Comparison of ENCODE assay signal across 27 cellular contexts in the genomic region with DNA sequence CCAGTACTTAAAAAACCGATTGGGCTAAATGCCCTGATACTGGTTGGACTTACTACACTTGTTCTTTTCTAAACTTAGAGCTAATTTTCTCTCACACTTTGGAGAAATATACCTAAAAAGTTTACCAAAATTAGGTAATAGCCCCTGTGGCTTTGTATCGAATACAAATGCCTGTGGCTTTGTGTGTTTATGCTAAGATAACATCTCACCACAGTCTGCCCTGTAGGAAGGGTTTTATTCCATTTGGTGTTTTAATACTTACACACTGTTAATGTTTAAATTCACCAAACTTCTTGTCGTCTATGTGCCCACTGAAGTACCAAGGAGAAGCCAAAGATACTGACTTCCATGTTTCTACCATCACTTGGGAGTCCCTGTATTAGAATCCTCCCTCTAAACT.
"Had no signal": no experiment of that assay in that cellular context is flagged by ENCODE, and none has a peak within 500 bp of the region (broad histone marks: within the 10 kb centered on the region; RNA-seq: fewer than 3 reads in every experiment).

No MANE protein-coding gene starts in this region.

- H3K9me3 ChIP-seq: ascending aorta, ovary, uterus had no signal

- H3K27ac Mint-ChIP-seq: activated naive CD4-positive, alpha-beta T cell treated with anti-CD3 and anti-CD28 coated beads, Interleukin-2, amount 50 U/mL, for 72 hours; activated T-cell treated with anti-CD3 and anti-CD28 coated beads, Interleukin-2, amount 50 U/mL, for 72 hours; progenitor cell of endocrine pancreas; stimulated activated memory B cell treated with anti-CD40 and anti-IgM and Interleukin-4, amounts not matched to agents 10 μg/mL and 1 μg/mL and 100 μg/mL, for 72 hours; stimulated activated naive CD8-positive, alpha-beta T cell treated with anti-CD3 and anti-CD28 coated beads, Interleukin-15, amount 100 ng/mL, for 72 hours; T-helper 1 cell treated with Interleukin-12 subunit alpha and Interleukin-12 subunit beta and Interleukin-4 antibody, amounts not matched to agents 30 μg/mL and 1 μg/mL, for 36 hours; type B pancreatic cell had no signal

- H3K4me1 ChIP-seq: ascending aorta, sigmoid colon, uterus had no signal

- H3K4me3 ChIP-seq: ascending aorta, cardiac muscle cell, ovary, sigmoid colon, uterus had no signal

- H3K27ac ChIP-seq: ascending aorta, cardiac muscle cell, ovary, sigmoid colon, uterus, VCaP had no signal

- H3K27me3 Mint-ChIP-seq: progenitor cell of endocrine pancreas; stimulated activated memory B cell treated with anti-CD40 and anti-IgM and Interleukin-4, amounts not matched to agents 10 μg/mL and 1 μg/mL and 100 μg/mL, for 72 hours; stimulated activated naive CD8-positive, alpha-beta T cell treated with anti-CD3 and anti-CD28 coated beads, Interleukin-15, amount 100 ng/mL, for 72 hours; type B pancreatic cell had no signal

- ATAC-seq: activated naive CD4-positive, alpha-beta T cell treated with anti-CD3 and anti-CD28 coated beads, Interleukin-2, amount 50 U/mL, for 72 hours; activated T-cell treated with anti-CD3 and anti-CD28 coated beads, Interleukin-2, amount 50 U/mL, for 72 hours; esophagus mucosa; left cardiac atrium; left ventricle myocardium superior; stimulated activated memory B cell treated with anti-CD40 and anti-IgM and Interleukin-4, amounts not matched to agents 10 μg/mL and 1 μg/mL and 100 μg/mL, for 72 hours; stimulated activated naive CD8-positive, alpha-beta T cell treated with anti-CD3 and anti-CD28 coated beads, Interleukin-15, amount 100 ng/mL, for 72 hours had no signal

- H3K27me3 ChIP-seq: ascending aorta, cardiac muscle cell, ovary, sigmoid colon, uterus had no signal

- H3K4me1 Mint-ChIP-seq: stimulated activated memory B cell treated with anti-CD40 and anti-IgM and Interleukin-4, amounts not matched to agents 10 μg/mL and 1 μg/mL and 100 μg/mL, for 72 hours; stimulated activated naive CD8-positive, alpha-beta T cell treated with anti-CD3 and anti-CD28 coated beads, Interleukin-15, amount 100 ng/mL, for 72 hours had no signal

- H3K9me3 Mint-ChIP-seq: type B pancreatic cell had no signal

- H3K36me3 ChIP-seq: ascending aorta, cardiac muscle cell, ovary, sigmoid colon, uterus had no signal

- DNase-seq: activated CD4-positive, alpha-beta T cell treated with anti-CD3 and anti-CD28 coated beads for 4 hours; activated CD4-positive, alpha-beta T cell treated with anti-CD3 and anti-CD28 coated beads, Interleukin-2, amount 50 U/mL, for 4 hours; activated naive CD4-positive, alpha-beta T cell; activated T-cell treated with anti-CD3 and anti-CD28 coated beads for 4 hours; activated T-cell treated with anti-CD3 and anti-CD28 coated beads, Interleukin-2, amount 50 U/mL, for 72 hours; cortex of kidney; glutamatergic neuron; left cardiac atrium; left ventricle myocardium superior; ovary; sigmoid colon; small intestine; stimulated activated CD4-positive, alpha-beta T cell treated with anti-CD3 and anti-CD28 coated beads, Interleukin-4, amount 100 ng/mL, for 24 hours; stimulated activated CD8-positive, alpha-beta memory T cell treated with anti-CD3 and anti-CD28 coated beads, Interleukin-4, amount 100 ng/mL, for 48 hours; stimulated activated naive CD8-positive, alpha-beta T cell treated with anti-CD3 and anti-CD28 coated beads, Interleukin-15, amount 100 ng/mL, for 72 hours; substantia nigra; T-helper 9 cell; uterus had no signal

- H3K36me3 Mint-ChIP-seq: stimulated activated memory B cell treated with anti-CD40 and anti-IgM and Interleukin-4, amounts not matched to agents 10 μg/mL and 1 μg/mL and 100 μg/mL, for 72 hours; type B pancreatic cell had no signal

- H3K4me3 Mint-ChIP-seq: activated T-cell treated with anti-CD3 and anti-CD28 coated beads, Interleukin-2, amount 50 U/mL, for 72 hours; stimulated activated memory B cell treated with anti-CD40 and anti-IgM and Interleukin-4, amounts not matched to agents 10 μg/mL and 1 μg/mL and 100 μg/mL, for 72 hours; stimulated activated naive CD8-positive, alpha-beta T cell treated with anti-CD3 and anti-CD28 coated beads, Interleukin-15, amount 100 ng/mL, for 72 hours; T-helper 1 cell treated with Interleukin-12 subunit alpha and Interleukin-12 subunit beta and Interleukin-4 antibody, amounts not matched to agents 30 μg/mL and 1 μg/mL, for 36 hours; type B pancreatic cell had no signal
